10 cellular contexts compared by ENCODE assay signal in genomic region chr20:33684533-33685327, GRCh38. TPM values are rescaled to one million over a fixed set of nuclear protein-coding genes. Genes with fewer than 3 reads are reported as not detected.
DNase-seq lines count a peak whose midpoint lies in the region; ATAC-seq and TF ChIP-seq lines count a peak whose summit lies in the region.
"Had no signal": no experiment of that assay in that cellular context is flagged by ENCODE, and none has a peak within 500 bp of the region (broad histone marks: within the 10 kb centered on the region; RNA-seq: fewer than 3 reads in every experiment).

No MANE protein-coding gene starts in this region.

- DNase-seq in NCI-H1417 (lab: John Stamatoyannopoulos, UW), result peak in 2 of 3 experiments; percentile 72 to 86
- DNase-seq in adipocyte (ENCODE audit: low read depth), result no peak
- DNase-seq in naive thymus-derived CD8-positive, alpha-beta T cell, result no peak
- DNase-seq in glomerular visceral epithelial cell (ENCODE audit: extremely low spot score), result no peak
- no peak for DNase-seq in testis
- DNase-seq: NCI-H1048 had no signal

- H3K9me2 ChIP-seq in DOHH2 (replicated peaks; ENCODE audit: control insufficient read depth, low read length), result no peaks in the 10 kb centered on the region

- WGBS in testis, 2 donors, result 37 to 52% methylated on average over 7 to 10 of the region's 10 CpGs

- peaks cover 73% of the 10 kb centered on the region for H3K4me1 ChIP-seq in DOHH2 (ENCODE audit: control insufficient read depth, low read length)
- H3K4me1 ChIP-seq in adipocyte (ENCODE audit: control insufficient read depth, insufficient read depth, low read length), result peaks cover 52% of the 10 kb centered on the region
- peaks cover 7% of the 10 kb centered on the region for H3K4me1 ChIP-seq in testis

- peak overlapping the region; percentile 22 to 76 (median 48) for H3K4me3 Mint-ChIP-seq in naive thymus-derived CD8-positive, alpha-beta T cell

- intact Hi-C loops in testis (cut with DNase I; ENCODE audit: low total_unique reads), result no loop called here

- no peaks in the 10 kb centered on the region for H3K9me3 Mint-ChIP-seq in naive thymus-derived CD8-positive, alpha-beta T cell

- no peak for TF ChIP-seq POLR2A in testis (IDR thresholded peaks at IDR 0.05)

- no peak for ATAC-seq in naive thymus-derived CD8-positive, alpha-beta T cell
- ATAC-seq in HG03135 (IDR thresholded peaks at IDR 0.05; ENCODE audit: unreplicated experiment) (no peak), HG02885 (IDR thresholded peaks at IDR 0.05; ENCODE audit: poor library complexity, unreplicated experiment) (no peak)

- H3K4me1 Mint-ChIP-seq in naive thymus-derived CD8-positive, alpha-beta T cell, result peaks cover 16 to 44% (median 31%) of the 10 kb centered on the region in 4 donors

- H3K79me2 ChIP-seq in DOHH2 (ENCODE audit: control insufficient read depth, low read length), result peaks cover 61% of the 10 kb centered on the region

- H3K36me3 ChIP-seq in DOHH2 (ENCODE audit: control insufficient read depth, low read length), result peaks cover 54% of the 10 kb centered on the region
- no peaks in the 10 kb centered on the region for H3K36me3 ChIP-seq in adipocyte (ENCODE audit: control insufficient read depth, insufficient read depth, low read length, severe bottlenecking)
- no peaks in the 10 kb centered on the region for H3K36me3 ChIP-seq in testis (ENCODE audit: low read depth, missing control alignments)

- H3K27me3 Mint-ChIP-seq in naive thymus-derived CD8-positive, alpha-beta T cell, result no peaks in the 10 kb centered on the region

- peak overlapping the region; percentile 89 for H3K4me3 ChIP-seq in DOHH2 (ENCODE audit: low read length)
- peak overlapping the region; percentile 78 for H3K4me3 ChIP-seq in adipocyte (ENCODE audit: low read length)
- H3K4me3 ChIP-seq in testis, result no peak overlapping the region

- H3K27ac Mint-ChIP-seq in naive thymus-derived CD8-positive, alpha-beta T cell, result peak overlapping the region in 1 of 10 donors; percentile 50

- POLR2A ChIA-PET in naive thymus-derived CD8-positive, alpha-beta T cell (lab: Charles Lee), result interaction anchor here (1.1 to 1.6 kb wide), 4 partner anchors 17 to 47 kb away, joined by 4 to 6 read pairs (median 4); partner anchors contain the start of gene ZNF341

- H3K9me3 ChIP-seq in DOHH2 (ENCODE audit: control insufficient read depth, insufficient read depth, low read length) (no peaks in the 10 kb centered on the region), adipocyte (ENCODE audit: control insufficient read depth, low read length) (no peaks in the 10 kb centered on the region), testis (no peaks in the 10 kb centered on the region)

- H3K36me3 Mint-ChIP-seq in naive thymus-derived CD8-positive, alpha-beta T cell, result no peaks in the 10 kb centered on the region

- H3K9ac ChIP-seq in adipocyte (ENCODE audit: low read length), result peak overlapping the region; percentile 76

- H4K20me1 ChIP-seq in DOHH2 (ENCODE audit: control insufficient read depth, insufficient read depth, low read depth, low read length), result peaks cover 27% of the 10 kb centered on the region

- H3K27ac ChIP-seq in DOHH2 (ENCODE audit: low read depth, low read length) (peak overlapping the region; percentile 95), testis (no peak overlapping the region)

- peaks cover 9% of the 10 kb centered on the region for H3F3A ChIP-seq in DOHH2 (ENCODE audit: control insufficient read depth, insufficient read depth)

- H3K27me3 ChIP-seq in DOHH2 (ENCODE audit: control insufficient read depth, low read length), result no peaks in the 10 kb centered on the region
- no peaks in the 10 kb centered on the region for H3K27me3 ChIP-seq in adipocyte (replicated peaks; ENCODE audit: control insufficient read depth, insufficient read depth, low read length)
- H3K27me3 ChIP-seq in testis, result no peaks in the 10 kb centered on the region

- H3K4me2 ChIP-seq in DOHH2 (ENCODE audit: low read length), result peak overlapping the region; percentile 99

- TF ChIP-seq CTCF in DOHH2 (IDR thresholded peaks at IDR 0.05; ENCODE audit: low read depth, low read length, poor library complexity, severe bottlenecking), result no peak
- no peak for TF ChIP-seq CTCF in testis (IDR thresholded peaks at IDR 0.05)

RNA-seq across cellular contexts. Expression of gene E2F1, which starts 1.5 kb away (rescaled TPM):
- total RNA-seq in naive thymus-derived CD8-positive, alpha-beta T cell, result 1 to 10 TPM; 1.3 to 1.4 TPM
- under 1 TPM; 0.19 to 0.49 (median 0.34) TPM for polyA plus RNA-seq in naive thymus-derived CD8-positive, alpha-beta T cell
- total RNA-seq in testis, result 10 to 100 TPM; 19.9 to 22.8 TPM
- 16.9 TPM for polyA plus RNA-seq in testis (ENCODE audit: insufficient read depth, low read depth, low replicate concordance)

RNA-seq across cellular contexts. Expression of gene NECAB3, which starts 10.5 kb away (rescaled TPM):
- 10 to 100 TPM; 10.8 to 12.8 TPM for total RNA-seq in naive thymus-derived CD8-positive, alpha-beta T cell
- polyA plus RNA-seq in naive thymus-derived CD8-positive, alpha-beta T cell, result 1 to 10 TPM; 1.1 to 1.8 (median 1.4) TPM
- total RNA-seq in testis, result 100 to 1,000 TPM; 106 to 118 TPM
- 59.7 TPM for polyA plus RNA-seq in testis (ENCODE audit: insufficient read depth, low read depth, low replicate concordance)

RNA-seq across cellular contexts. Expression of gene ACTL10, which starts 18.0 kb away (rescaled TPM):
- total RNA-seq in naive thymus-derived CD8-positive, alpha-beta T cell, result 1 to 10 TPM; 3.7 to 4.5 TPM
- polyA plus RNA-seq in naive thymus-derived CD8-positive, alpha-beta T cell, result 1 to 10 TPM; 1.8 to 3.2 (median 1.9) TPM
- 10 to 100 TPM; 26.6 to 55.0 TPM for total RNA-seq in testis
- 62.1 TPM for polyA plus RNA-seq in testis (ENCODE audit: insufficient read depth, low read depth, low replicate concordance)

RNA-seq across cellular contexts. Expression of gene C20orf144, which starts 22.6 kb away (rescaled TPM):
- total RNA-seq in naive thymus-derived CD8-positive, alpha-beta T cell, result under 1 TPM; 0.38 to 0.47 TPM
- polyA plus RNA-seq in naive thymus-derived CD8-positive, alpha-beta T cell, result not detected
- total RNA-seq in testis, result 100 to 1,000 TPM in 1 of 2 donors, 10 to 100 TPM in 1; 40.0 to 119 TPM
- 128 TPM for polyA plus RNA-seq in testis (ENCODE audit: insufficient read depth, low read depth, low replicate concordance)
- total RNA-seq: temporal lobe had no signal

RNA-seq across cellular contexts. Expression of gene PXMP4, which starts 35.4 kb away (rescaled TPM):
- 10 to 100 TPM; 10.7 to 12.1 TPM for total RNA-seq in naive thymus-derived CD8-positive, alpha-beta T cell
- polyA plus RNA-seq in naive thymus-derived CD8-positive, alpha-beta T cell, result 10 to 100 TPM in 2 of 3 donors, 1 to 10 TPM in 1; 8.9 to 16.1 (median 16.0) TPM
- total RNA-seq in testis, result 1 to 10 TPM; 4.6 to 5.1 TPM
- 6.8 TPM for polyA plus RNA-seq in testis (ENCODE audit: insufficient read depth, low read depth, low replicate concordance)

Comparison
In these comparisons a context has a peak if more than half of its experiments do, and no peak if none do; other contexts are left out.
1. H3K4me3 ChIP-seq: peak in DOHH2 (single experiment) and adipocyte (single experiment); none in testis (0 of 2).
2. DNase-seq: peak in NCI-H1417 (2 of 3); none in adipocyte (single experiment), naive thymus-derived CD8-positive, alpha-beta T cell (0 of 10), glomerular visceral epithelial cell (single experiment) and testis (single experiment).
3. RNA of gene E2F1, which starts 1.5 kb away (total RNA-seq): 19.9 to 22.8 TPM in testis; 1.3 to 1.4 TPM in naive thymus-derived CD8-positive, alpha-beta T cell; every median in the first group is over 4 times any median in the second.
4. RNA of gene NECAB3, which starts 10.5 kb away (total RNA-seq): 106 to 118 TPM in testis; 10.8 to 12.8 TPM in naive thymus-derived CD8-positive, alpha-beta T cell; every median in the first group is over 4 times any median in the second.
5. RNA of gene ACTL10, which starts 18.0 kb away (total RNA-seq): 26.6 to 55.0 TPM in testis; 3.7 to 4.5 TPM in naive thymus-derived CD8-positive, alpha-beta T cell; every median in the first group is over 4 times any median in the second.